In the genomic region with DNA sequence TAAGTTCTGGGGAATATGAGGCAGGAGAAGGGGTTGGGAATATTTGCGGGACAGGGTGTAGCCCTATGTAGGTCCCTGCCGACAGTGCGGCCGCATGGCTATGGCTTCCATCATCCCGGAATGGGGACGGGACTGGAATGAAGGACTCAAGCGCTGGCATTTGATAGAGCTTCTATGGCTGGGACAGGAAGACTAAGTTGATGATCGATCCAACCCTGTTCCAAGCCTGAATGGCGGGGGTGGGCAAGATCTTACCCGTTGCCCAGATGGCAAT, we compare ENCODE assay signal across 8 cellular contexts. TPM values are rescaled to one million over a fixed set of nuclear protein-coding genes. Genes with fewer than 3 reads are reported as not detected.
DNase-seq lines count a peak whose midpoint lies in the region; ATAC-seq and TF ChIP-seq lines count a peak whose summit lies in the region.

No MANE protein-coding gene starts in this region.

- peaks cover 10% of the 10 kb centered on the region; the same call in 1 of the 2 replicates for H3K4me1 ChIP-seq in iPS-20b (ENCODE audit: insufficient read depth, low read length)
- H3K4me1 ChIP-seq in suprapubic skin, result peaks cover 55% of the 10 kb centered on the region

- no peak for DNase-seq in activated T-cell treated with anti-CD3 and anti-CD28 coated beads, Interleukin-2, amount 50 U/mL, for 24 hours
- DNase-seq in activated T-cell treated with anti-CD3 and anti-CD28 coated beads for 4 hours (no peak), suprapubic skin (ENCODE audit: low spot score in 2 of 2) (no peak), NCI-H1436 (lab: John Stamatoyannopoulos, UW) (no peak), KG1 (lab: John Stamatoyannopoulos, UW) (no peak), posterior cingulate gyrus (no peak)
- no peak for DNase-seq in activated CD8-positive, alpha-beta T cell treated with anti-CD3 and anti-CD28 coated beads, Interleukin-2, amount 10 ng/mL, durations not matched to agents 7 days and 5 days

- peak; percentile 24 for ATAC-seq in activated CD8-positive, alpha-beta T cell treated with anti-CD3 and anti-CD28 coated beads, Interleukin-2, amount 10 ng/mL, durations not matched to agents 7 days and 5 days

- no peak for TF ChIP-seq CTCF in suprapubic skin (IDR thresholded peaks at IDR 0.05)

- CTCF ChIA-PET in activated CD8-positive, alpha-beta T cell treated with anti-CD3 and anti-CD28 coated beads, Interleukin-2, amount 10 ng/mL, durations not matched to agents 7 days and 5 days (lab: Charles Lee), result interaction anchor here (0.9 to 7.7 kb wide), 38 partner anchors 8 to 606 kb away, joined by 3 to 345 read pairs (median 6); a partner anchor contains a TSS

- no peak overlapping the region for H3K27ac ChIP-seq in iPS-20b (ENCODE audit: low read length)
- H3K27ac ChIP-seq in suprapubic skin, result peak overlapping the region; percentile 14

- no peaks in the 10 kb centered on the region for H3K9me3 Mint-ChIP-seq in activated T-cell treated with anti-CD3 and anti-CD28 coated beads, Interleukin-2, amount 50 U/mL, for 24 hours
- H3K9me3 Mint-ChIP-seq in activated CD8-positive, alpha-beta T cell treated with anti-CD3 and anti-CD28 coated beads, Interleukin-2, amount 10 ng/mL, durations not matched to agents 7 days and 5 days (ENCODE audit: insufficient read depth), result no peaks in the 10 kb centered on the region

- peak overlapping the region; percentile 70 for H3K4me3 ChIP-seq in iPS-20b (ENCODE audit: low read length)
- peak overlapping the region; percentile 56 for H3K4me3 ChIP-seq in suprapubic skin

- H3K9ac ChIP-seq in iPS-20b (ENCODE audit: low read depth, low read length), result no peak overlapping the region

- H3K9me3 ChIP-seq in iPS-20b (ENCODE audit: insufficient read depth, low read depth, low read length) (no peaks in the 10 kb centered on the region), suprapubic skin (no peaks in the 10 kb centered on the region)

- 9% methylated on average over 10 of the region's 10 CpGs for WGBS in suprapubic skin

- no peaks in the 10 kb centered on the region for H3K36me3 ChIP-seq in iPS-20b (ENCODE audit: insufficient read depth, low read depth, low read length)
- H3K36me3 ChIP-seq in suprapubic skin, result no peaks in the 10 kb centered on the region

- no peak for TF ChIP-seq POLR2A in suprapubic skin (IDR thresholded peaks at IDR 0.05)

- no peak for TF ChIP-seq EP300 in suprapubic skin (IDR thresholded peaks at IDR 0.05)

- H3K27me3 ChIP-seq in iPS-20b (ENCODE audit: insufficient read depth, low read length), result peaks cover 76% of the 10 kb centered on the region
- peaks cover 37% of the 10 kb centered on the region for H3K27me3 ChIP-seq in suprapubic skin

- H3K4me3 Mint-ChIP-seq in activated T-cell treated with anti-CD3 and anti-CD28 coated beads, Interleukin-2, amount 50 U/mL, for 24 hours, result peak overlapping the region; percentile 82
- H3K4me3 Mint-ChIP-seq in activated CD8-positive, alpha-beta T cell treated with anti-CD3 and anti-CD28 coated beads, Interleukin-2, amount 10 ng/mL, durations not matched to agents 7 days and 5 days, result peak overlapping the region; percentile 79

- POLR2A ChIA-PET in activated CD8-positive, alpha-beta T cell treated with anti-CD3 and anti-CD28 coated beads, Interleukin-2, amount 10 ng/mL, durations not matched to agents 7 days and 5 days (lab: Charles Lee), result interaction anchor here (0.9 to 1.6 kb wide), 4 partner anchors 26 to 295 kb away, joined by 3 read pairs; no protein-coding TSS in a partner anchor

- H3K4me1 Mint-ChIP-seq in activated T-cell treated with anti-CD3 and anti-CD28 coated beads, Interleukin-2, amount 50 U/mL, for 24 hours (ENCODE audit: low read depth), result peaks cover 36% of the 10 kb centered on the region
- peaks cover 30% of the 10 kb centered on the region for H3K4me1 Mint-ChIP-seq in activated CD8-positive, alpha-beta T cell treated with anti-CD3 and anti-CD28 coated beads, Interleukin-2, amount 10 ng/mL, durations not matched to agents 7 days and 5 days (ENCODE audit: low read depth)

- peaks cover 47% of the 10 kb centered on the region for H3K27me3 Mint-ChIP-seq in activated T-cell treated with anti-CD3 and anti-CD28 coated beads, Interleukin-2, amount 50 U/mL, for 24 hours
- H3K27me3 Mint-ChIP-seq in activated CD8-positive, alpha-beta T cell treated with anti-CD3 and anti-CD28 coated beads, Interleukin-2, amount 10 ng/mL, durations not matched to agents 7 days and 5 days (ENCODE audit: low read depth), result peaks cover 50% of the 10 kb centered on the region

- intact Hi-C loops in posterior cingulate gyrus (cut with DNase I), result loop anchor here (2.0 to 10.0 kb wide), 3 partner anchors 22 to 108 kb away; a partner anchor contains a TSS

- no peaks in the 10 kb centered on the region for H3K36me3 Mint-ChIP-seq in activated T-cell treated with anti-CD3 and anti-CD28 coated beads, Interleukin-2, amount 50 U/mL, for 24 hours (ENCODE audit: low read depth)
- no peaks in the 10 kb centered on the region for H3K36me3 Mint-ChIP-seq in activated CD8-positive, alpha-beta T cell treated with anti-CD3 and anti-CD28 coated beads, Interleukin-2, amount 10 ng/mL, durations not matched to agents 7 days and 5 days (ENCODE audit: low read depth)

- H3K27ac Mint-ChIP-seq in activated T-cell treated with anti-CD3 and anti-CD28 coated beads, Interleukin-2, amount 50 U/mL, for 24 hours, result no peak overlapping the region
- H3K27ac Mint-ChIP-seq in activated CD8-positive, alpha-beta T cell treated with anti-CD3 and anti-CD28 coated beads, Interleukin-2, amount 10 ng/mL, durations not matched to agents 7 days and 5 days, result no peak overlapping the region

RNA-seq across cellular contexts. Expression of a gene that starts 47.1 kb away (rescaled TPM):
- total RNA-seq in activated CD8-positive, alpha-beta T cell treated with anti-CD3 and anti-CD28 coated beads, Interleukin-2, amount 10 ng/mL, durations not matched to agents 7 days and 5 days, result under 1 TPM in 1 of 2 experiments, not detected in 1; 0.34 TPM
- 10 to 100 TPM; 11.0 to 36.5 (median 17.4) TPM for total RNA-seq in suprapubic skin

Comparison
In these comparisons a context has a peak if more than half of its experiments do, and no peak if none do; other contexts are left out.
1. RNA of a gene that starts 47.1 kb away (total RNA-seq): 11.0 to 36.5 TPM in suprapubic skin; 0.34 TPM in activated CD8-positive, alpha-beta T cell treated with anti-CD3 and anti-CD28 coated beads, Interleukin-2, amount 10 ng/mL, durations not matched to agents 7 days and 5 days; every median in the first group is over 4 times any median in the second.